In genomic region chrX:94633237-94633636, GRCh38 we compare ENCODE assay signal across 14 cellular contexts.
A peak's percentile ranks its signal among the peaks of the same experiment; 100 is the strongest.
DNase-seq lines count a peak whose midpoint lies in the region; ATAC-seq and TF ChIP-seq lines count a peak whose summit lies in the region.
"Had no signal": no experiment of that assay in that cellular context is flagged by ENCODE, and none has a peak within 500 bp of the region (broad histone marks: within the 10 kb centered on the region; RNA-seq: fewer than 3 reads in every experiment).

No MANE protein-coding gene starts in this region.

- peaks cover 4% of the 10 kb centered on the region for H3K9me3 ChIP-seq in hepatocyte (ENCODE audit: low read depth)
- no peaks in the 10 kb centered on the region for H3K9me3 ChIP-seq in right cardiac atrium (ENCODE audit: control insufficient read depth, low read length)
- H3K9me3 ChIP-seq: A549 had no signal

- no peaks in the 10 kb centered on the region for H4K20me1 ChIP-seq in hepatocyte (ENCODE audit: insufficient read depth, poor library complexity, severe bottlenecking)

- no peak overlapping the region for H2AFZ ChIP-seq in hepatocyte

- H3K27ac ChIP-seq in hepatocyte: no peak overlapping the region
- no peak overlapping the region for H3K27ac ChIP-seq in right cardiac atrium (ENCODE audit: low read length)
- H3K27ac ChIP-seq: A549 had no signal

- DNase-seq in NCI-H2196 (lab: John Stamatoyannopoulos, UW; ENCODE audit: unreplicated experiment) (peak; percentile 3), NCI-H2196 treated with DMSO at 0.1 percent for 48 hours (lab: John Stamatoyannopoulos, UW; ENCODE audit: unreplicated experiment) (no peak), RKO (ENCODE audit: low spot score) (peak; percentile 6), hepatocyte (ENCODE audit: low spot score) (no peak), right cardiac atrium (no peak)
- DNase-seq: DND-41, GDM1, GOT3, NCI-H2107, SIG-M5, SW 1271 had no signal

- H3K4me3 ChIP-seq in hepatocyte: no peak overlapping the region
- no peak overlapping the region for H3K4me3 ChIP-seq in right cardiac atrium (ENCODE audit: low read length)
- H3K4me3 ChIP-seq: A549 had no signal

- H3K79me2 ChIP-seq in hepatocyte: no peaks in the 10 kb centered on the region

- no peaks in the 10 kb centered on the region for H3K9me2 ChIP-seq in hepatocyte (replicated peaks; ENCODE audit: insufficient read depth)

- H3K4me1 ChIP-seq in hepatocyte (ENCODE audit: insufficient read depth): no peaks in the 10 kb centered on the region
- no peaks in the 10 kb centered on the region for H3K4me1 ChIP-seq in right cardiac atrium (ENCODE audit: control insufficient read depth, insufficient read depth, low read length)
- H3K4me1 ChIP-seq: A549 had no signal

- intact Hi-C loops in right cardiac atrium (cut with DNase I): no loop called here

- TF ChIP-seq CTCF in hepatocyte (IDR thresholded peaks at IDR 0.05; ENCODE audit: poor library complexity): peak; percentile 51

- ATAC-seq in HG02759 (IDR thresholded peaks at IDR 0.05; ENCODE audit: unreplicated experiment) (no peak), GM21723 (IDR thresholded peaks at IDR 0.05; ENCODE audit: unreplicated experiment) (no peak), right cardiac atrium (no peak)
- ATAC-seq: A549 had no signal

- H3K4me2 ChIP-seq in hepatocyte: no peak overlapping the region
- H3K4me2 ChIP-seq: A549 had no signal

- no peaks in the 10 kb centered on the region for H3K36me3 ChIP-seq in hepatocyte (replicated peaks; ENCODE audit: insufficient read depth, low read depth)

- no peaks in the 10 kb centered on the region for H3K27me3 ChIP-seq in hepatocyte
- H3K27me3 ChIP-seq in right cardiac atrium (ENCODE audit: control insufficient read depth, insufficient read depth): no peaks in the 10 kb centered on the region

Comparison
In these comparisons a context has a peak if more than half of its experiments do, and no peak if none do; other contexts are left out.
1. DNase-seq: peak in NCI-H2196 (single experiment) and RKO (single experiment); none in NCI-H2196 treated with DMSO at 0.1 percent for 48 hours (single experiment), hepatocyte (single experiment) and right cardiac atrium (0 of 3).